In genomic region chr2:188787661-188788044, GRCh38 we compare ENCODE assay signal across 10 cellular contexts.
A peak's percentile ranks its signal among the peaks of the same experiment; 100 is the strongest.
DNase-seq lines count a peak whose midpoint lies in the region; ATAC-seq, FAIRE-seq and TF ChIP-seq lines count a peak whose summit lies in the region.
"Had no signal": no experiment of that assay in that cellular context is flagged by ENCODE, and none has a peak within 500 bp of the region (broad histone marks: within the 10 kb centered on the region; RNA-seq: fewer than 3 reads in every experiment).

No MANE protein-coding gene starts in this region.

- no peaks in the 10 kb centered on the region for H3K36me3 ChIP-seq in HCT116 (ENCODE audit: control insufficient read depth in 1 of 2, insufficient read depth in 2 of 2, low read length in 2 of 2)
- H3K36me3 ChIP-seq in left lung = no peaks in the 10 kb centered on the region
- no peaks in the 10 kb centered on the region for H3K36me3 ChIP-seq in stomach smooth muscle (ENCODE audit: control insufficient read depth in 2 of 2, insufficient read depth in 2 of 2, low read length in 2 of 2)

- peak; percentile 23; the same call in 1 of the 2 replicates for ATAC-seq in HCT116
- peak; percentile 10 for ATAC-seq in left lung
- ATAC-seq in HG02884 (IDR thresholded peaks at IDR 0.05; ENCODE audit: unreplicated experiment) = no peak

- no peaks in the 10 kb centered on the region for H4K20me1 ChIP-seq in HCT116 (ENCODE audit: insufficient read depth)

- DNase-seq in HCT116 (ENCODE audit: low read depth, low spot score) = peak; percentile 6
- DNase-seq in choroid plexus epithelial cell (ENCODE audit: low read depth) = peak; percentile 87
- DNase-seq in left lung = no peak
- no peak for DNase-seq in HK-2 (ENCODE audit: unreplicated experiment)
- no peak for DNase-seq in H54 (ENCODE audit: insufficient read length, low spot score)
- DNase-seq in substantia nigra (lab: John Stamatoyannopoulos, UW) = no peak
- DNase-seq: posterior cingulate gyrus had no signal

- no peak for TF ChIP-seq RAD21 in HCT116 (IDR thresholded peaks at IDR 0.05; ENCODE audit: low read depth)

- TF ChIP-seq CTCF in HCT116 (IDR thresholded peaks at IDR 0.05 in 2 of 3, conservative IDR thresholded peaks at IDR 0.05 in 1 of 3; ENCODE audit: borderline replicate concordance in 1 of 3, insufficient read depth in 1 of 3, low read depth in 2 of 3, low read length in 2 of 3) = no peak
- TF ChIP-seq CTCF in choroid plexus epithelial cell (conservative IDR thresholded peaks at IDR 0.05; ENCODE audit: low read depth, low read length) = no peak
- no peak for TF ChIP-seq CTCF in left lung (IDR thresholded peaks at IDR 0.05)

- H3K4me2 ChIP-seq in HCT116 (ENCODE audit: low read length) = peak overlapping the region; percentile 65

- BruUV-seq in HCT116 (replicated peaks; lab: Mats Ljungman, UMichigan) = no TSS peak

- no peaks in the 10 kb centered on the region for H3K79me2 ChIP-seq in HCT116 (ENCODE audit: insufficient read depth, low read length)

- no peak for FAIRE-seq in H54 (lab: Jason Lieb, UNC)
- FAIRE-seq: keratinocyte had no signal

- H3K9me3 ChIP-seq in HCT116 (ENCODE audit: control insufficient read depth in 1 of 2, insufficient read depth in 1 of 2, low read depth in 1 of 2, low read length in 2 of 2) (no peaks in the 10 kb centered on the region), left lung (no peaks in the 10 kb centered on the region), stomach smooth muscle (ENCODE audit: control insufficient read depth in 2 of 2, low read length in 2 of 2) (no peaks in the 10 kb centered on the region)

- POLR2A ChIA-PET in HCT116 (lab: Charles Lee) = no interaction called here

- H3K4me1 ChIP-seq in HCT116 (ENCODE audit: control insufficient read depth in 1 of 2, insufficient read depth in 2 of 2, low read length in 2 of 2) (peaks cover 17 to 33% of the 10 kb centered on the region in 2 experiments), left lung (no peaks in the 10 kb centered on the region), stomach smooth muscle (ENCODE audit: control insufficient read depth, insufficient read depth, low read length) (peaks cover 6% of the 10 kb centered on the region)

- H3K4me3 ChIP-seq in HCT116 (replicated peaks in 1 of 2; ENCODE audit: low read depth in 1 of 2, low read length in 2 of 2) (peak overlapping the region in 1 of 2 experiments; percentile 23; a peak in 1 of 4 replicates), choroid plexus epithelial cell (ENCODE audit: low read depth, low read length) (no peak overlapping the region), left lung (no peak overlapping the region), stomach smooth muscle (ENCODE audit: low read length in 2 of 2) (peak overlapping the region; percentile 20 to 30)

- H3K9me2 ChIP-seq in HCT116 (ENCODE audit: insufficient read depth) = no peaks in the 10 kb centered on the region

- H3K27ac ChIP-seq in HCT116 (ENCODE audit: low read depth, low read length) = no peak overlapping the region
- peak overlapping the region; percentile 55 to 83 for H3K27ac ChIP-seq in left lung
- H3K27ac ChIP-seq in stomach smooth muscle (ENCODE audit: low read length) = peak overlapping the region; percentile 82
- no peak overlapping the region for H3K27ac ChIP-seq in substantia nigra (ENCODE audit: low read depth, low read length, poor library complexity, severe bottlenecking)

- RAD21 ChIA-PET in HCT116 (lab: Charles Lee; ENCODE audit: low non-redundant PET in 1 of 2, low total read pairs in 2 of 2, uncharacterized antibody in 2 of 2, unreplicated experiment in 2 of 2) = interaction anchor here in 1 of 2 experiments (1.2 kb wide), 1 partner anchor 11 kb away, joined by 4 read pairs; no protein-coding TSS in a partner anchor

- intact Hi-C loops in HCT116 (cut with micrococcal nuclease) (loop anchor here (10.0 kb wide), 1 partner anchor 263 kb away; no protein-coding TSS in a partner anchor), left lung (cut with DNase I) (no loop called here)

- H3K27me3 ChIP-seq in HCT116 (ENCODE audit: insufficient read depth, low read length) (no peaks in the 10 kb centered on the region), left lung (no peaks in the 10 kb centered on the region), stomach smooth muscle (ENCODE audit: control insufficient read depth in 1 of 2, insufficient read depth in 2 of 2, low read length in 2 of 2) (no peaks in the 10 kb centered on the region)

- no peak overlapping the region; the same call in 1 of the 2 replicates for H3K9ac ChIP-seq in HCT116 (ENCODE audit: low read length)
- peak overlapping the region in 1 of 2 donors; percentile 12 for H3K9ac ChIP-seq in stomach smooth muscle (ENCODE audit: low read length in 2 of 2)

- H2AFZ ChIP-seq in HCT116 (ENCODE audit: low read depth, low read length, poor library complexity, severe bottlenecking) = peak overlapping the region; percentile 97

- CTCF ChIA-PET in HCT116 (lab: Charles Lee) = interaction anchor here (1.0 kb wide), 1 partner anchor 191 kb away, joined by 3 read pairs; no protein-coding TSS in a partner anchor

- TF ChIP-seq POLR2A in HCT116 (IDR thresholded peaks at IDR 0.05; ENCODE audit: borderline replicate concordance, extremely low read depth, insufficient read depth, insufficient read length) (no peak), H54 (IDR thresholded peaks at IDR 0.05; ENCODE audit: low read depth, low read length) (no peak)

TF ChIP-seq in HCT116, 20 proteins besides CTCF, POLR2A, EP300 and RAD21:
- TF ChIP-seq EZH2phosphoT487 (IDR thresholded peaks at IDR 0.05; ENCODE audit: borderline replicate concordance) = no peak
- no peak for TF ChIP-seq SRF (IDR thresholded peaks at IDR 0.05; ENCODE audit: low read depth)
- no peak for TF ChIP-seq FOSL1 (IDR thresholded peaks at IDR 0.05; ENCODE audit: low read depth)

Comparison
In these comparisons a context has a peak if more than half of its experiments do, and no peak if none do; other contexts are left out.
1. DNase-seq: peak in HCT116 (single experiment) and choroid plexus epithelial cell (single experiment); none in left lung (0 of 2), HK-2 (single experiment), H54 (single experiment) and substantia nigra (0 of 49).
2. H3K27ac ChIP-seq: peak in left lung (2 of 2) and stomach smooth muscle (single experiment); none in HCT116 (single experiment) and substantia nigra (single experiment).
3. H3K4me3 ChIP-seq: peak in stomach smooth muscle (2 of 2); none in choroid plexus epithelial cell (single experiment) and left lung (0 of 2).